1 cellular context compared by ENCODE assay signal in the genomic region with DNA sequence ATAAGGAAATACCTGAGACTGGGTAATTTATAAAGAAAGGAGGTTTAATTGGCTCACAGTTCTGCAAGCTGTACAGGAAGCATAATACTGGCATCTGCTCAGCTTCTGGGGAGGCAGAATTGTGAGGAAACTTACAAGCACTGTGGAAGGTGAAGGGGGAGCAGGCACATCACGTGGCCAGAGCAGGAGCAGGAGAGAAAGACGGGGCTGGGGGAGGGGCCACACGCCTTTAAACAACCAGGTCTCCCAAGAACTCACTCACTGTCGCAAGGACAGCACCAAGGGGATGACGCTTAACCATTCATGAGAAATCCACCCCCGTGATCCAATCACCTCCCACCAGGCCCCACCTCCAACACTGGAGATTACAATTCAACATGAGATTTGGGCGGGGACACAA.
TF ChIP-seq lines count a peak whose summit lies in the region.

No MANE protein-coding gene starts in this region.

TF ChIP-seq in WTC11, 78 proteins besides CTCF, POLR2A, EP300 and RAD21 (continued from another document):
- TF ChIP-seq, protein P1, sequence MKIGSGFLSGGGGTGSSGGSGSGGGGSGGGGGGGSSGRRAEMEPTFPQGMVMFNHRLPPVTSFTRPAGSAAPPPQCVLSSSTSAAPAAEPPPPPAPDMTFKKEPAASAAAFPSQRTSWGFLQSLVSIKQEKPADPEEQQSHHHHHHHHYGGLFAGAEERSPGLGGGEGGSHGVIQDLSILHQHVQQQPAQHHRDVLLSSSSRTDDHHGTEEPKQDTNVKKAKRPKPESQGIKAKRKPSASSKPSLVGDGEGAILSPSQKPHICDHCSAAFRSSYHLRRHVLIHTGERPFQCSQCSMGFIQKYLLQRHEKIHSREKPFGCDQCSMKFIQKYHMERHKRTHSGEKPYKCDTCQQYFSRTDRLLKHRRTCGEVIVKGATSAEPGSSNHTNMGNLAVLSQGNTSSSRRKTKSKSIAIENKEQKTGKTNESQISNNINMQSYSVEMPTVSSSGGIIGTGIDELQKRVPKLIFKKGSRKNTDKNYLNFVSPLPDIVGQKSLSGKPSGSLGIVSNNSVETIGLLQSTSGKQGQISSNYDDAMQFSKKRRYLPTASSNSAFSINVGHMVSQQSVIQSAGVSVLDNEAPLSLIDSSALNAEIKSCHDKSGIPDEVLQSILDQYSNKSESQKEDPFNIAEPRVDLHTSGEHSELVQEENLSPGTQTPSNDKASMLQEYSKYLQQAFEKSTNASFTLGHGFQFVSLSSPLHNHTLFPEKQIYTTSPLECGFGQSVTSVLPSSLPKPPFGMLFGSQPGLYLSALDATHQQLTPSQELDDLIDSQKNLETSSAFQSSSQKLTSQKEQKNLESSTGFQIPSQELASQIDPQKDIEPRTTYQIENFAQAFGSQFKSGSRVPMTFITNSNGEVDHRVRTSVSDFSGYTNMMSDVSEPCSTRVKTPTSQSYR (CRISPR knock-in tag; IDR thresholded peaks at IDR 0.05): peak; percentile 31; the same call in 1 of the 2 replicates
